In the genomic region with DNA sequence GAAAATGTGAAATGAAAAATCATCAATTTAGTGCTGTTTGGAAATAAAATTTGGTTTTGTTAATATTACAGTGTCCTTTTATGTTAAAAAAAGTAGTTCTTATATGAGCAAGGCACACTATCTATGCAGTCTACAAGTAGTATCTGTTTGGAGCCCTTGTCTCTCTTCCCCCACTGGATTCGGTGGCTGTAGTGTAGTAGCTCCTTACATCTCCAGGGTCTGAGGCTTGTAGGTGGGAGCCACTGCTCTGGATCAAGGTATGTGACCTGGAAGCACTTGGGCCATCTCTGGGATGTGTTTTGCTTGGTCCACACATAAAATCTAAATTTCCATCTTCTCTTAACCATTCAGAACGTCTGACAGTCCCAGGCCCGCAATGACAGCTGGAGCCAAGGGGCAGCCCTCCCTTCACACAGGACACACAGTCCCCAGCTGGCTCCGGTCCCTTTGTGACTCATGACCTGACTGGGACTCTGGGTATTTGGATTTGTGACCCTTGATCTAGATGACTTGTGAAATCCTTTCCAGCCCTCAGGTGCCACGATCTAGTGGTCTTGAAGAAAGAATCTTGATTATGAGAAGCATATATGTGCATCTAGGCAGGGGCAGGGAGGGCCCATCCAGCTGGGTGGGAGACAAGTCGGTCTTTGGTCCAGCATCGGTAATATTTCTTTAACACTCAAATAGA, we compare ENCODE assay signal across 1 cellular context.
TF ChIP-seq lines count a peak whose summit lies in the region.

No MANE protein-coding gene starts in this region.

TF ChIP-seq in HepG2, 621 proteins besides CTCF, POLR2A, EP300 and RAD21 (continued from another document and continues in another):
- TF ChIP-seq TRIM22 (IDR thresholded peaks at IDR 0.05) (no peak), ZNF432 (CRISPR knock-in tag; IDR thresholded peaks at IDR 0.05; ENCODE audit: borderline replicate concordance) (no peak), SPEN (CRISPR knock-in tag; IDR thresholded peaks at IDR 0.05; ENCODE audit: low read depth) (no peak), NR2F6 (IDR thresholded peaks at IDR 0.05) (peak; percentile 75), NR2F6 (CRISPR knock-in tag; IDR thresholded peaks at IDR 0.05) (peak; percentile 88), ZNF251 (CRISPR knock-in tag; IDR thresholded peaks at IDR 0.05) (no peak), DRAP1 (CRISPR knock-in tag; IDR thresholded peaks at IDR 0.05) (peak; percentile 48; the same call in 1 of the 2 replicates), ZNF629 (CRISPR knock-in tag; conservative IDR thresholded peaks at IDR 0.05) (no peak), ZBTB40 (IDR thresholded peaks at IDR 0.05) (no peak), ZBTB40 (CRISPR knock-in tag; IDR thresholded peaks at IDR 0.05) (no peak), CENPT (CRISPR knock-in tag; IDR thresholded peaks at IDR 0.05; ENCODE audit: low read depth) (no peak), ZBTB39 (CRISPR knock-in tag; IDR thresholded peaks at IDR 0.05) (no peak), FIP1L1 (IDR thresholded peaks at IDR 0.05; ENCODE audit: borderline replicate concordance, insufficient read depth, low read depth, low read length) (no peak), SIN3A (IDR thresholded peaks at IDR 0.05; ENCODE audit: borderline replicate concordance, low read depth, low read length) (peak; percentile 68; the same call in 1 of the 2 replicates), MEF2D (CRISPR knock-in tag; IDR thresholded peaks at IDR 0.05) (no peak), PBX3 (CRISPR knock-in tag; IDR thresholded peaks at IDR 0.05; ENCODE audit: borderline replicate concordance) (no peak), HOXA5 (CRISPR knock-in tag; IDR thresholded peaks at IDR 0.05) (no peak), GLI4 (CRISPR knock-in tag; IDR thresholded peaks at IDR 0.05; ENCODE audit: borderline replicate concordance) (no peak), ZNF674 (CRISPR knock-in tag; IDR thresholded peaks at IDR 0.05; ENCODE audit: low read depth) (no peak), SYNCRIP (IDR thresholded peaks at IDR 0.05; ENCODE audit: insufficient read depth, low read depth, low read length) (no peak), ZC3H13 (CRISPR knock-in tag; IDR thresholded peaks at IDR 0.05) (no peak), ZBTB44 (CRISPR knock-in tag; IDR thresholded peaks at IDR 0.05) (no peak), POLR2G (IDR thresholded peaks at IDR 0.05; ENCODE audit: low read depth, low read length) (no peak), GATAD1 (CRISPR knock-in tag; IDR thresholded peaks at IDR 0.05) (no peak), RBM39 (IDR thresholded peaks at IDR 0.05; ENCODE audit: low read depth, low read length, poor library complexity, severe bottlenecking) (no peak), ZNF333 (CRISPR knock-in tag; IDR thresholded peaks at IDR 0.05; ENCODE audit: borderline replicate concordance) (no peak), ZFP41 (CRISPR knock-in tag; IDR thresholded peaks at IDR 0.05; ENCODE audit: borderline replicate concordance) (no peak), PITX1 (CRISPR knock-in tag; IDR thresholded peaks at IDR 0.05) (no peak)
- TF ChIP-seq, protein P1, sequence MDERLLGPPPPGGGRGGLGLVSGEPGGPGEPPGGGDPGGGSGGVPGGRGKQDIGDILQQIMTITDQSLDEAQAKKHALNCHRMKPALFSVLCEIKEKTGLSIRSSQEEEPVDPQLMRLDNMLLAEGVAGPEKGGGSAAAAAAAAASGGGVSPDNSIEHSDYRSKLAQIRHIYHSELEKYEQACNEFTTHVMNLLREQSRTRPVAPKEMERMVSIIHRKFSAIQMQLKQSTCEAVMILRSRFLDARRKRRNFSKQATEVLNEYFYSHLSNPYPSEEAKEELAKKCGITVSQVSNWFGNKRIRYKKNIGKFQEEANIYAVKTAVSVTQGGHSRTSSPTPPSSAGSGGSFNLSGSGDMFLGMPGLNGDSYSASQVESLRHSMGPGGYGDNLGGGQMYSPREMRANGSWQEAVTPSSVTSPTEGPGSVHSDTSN (CRISPR knock-in tag; IDR thresholded peaks at IDR 0.05), result no peak
- TF ChIP-seq, protein P2, sequence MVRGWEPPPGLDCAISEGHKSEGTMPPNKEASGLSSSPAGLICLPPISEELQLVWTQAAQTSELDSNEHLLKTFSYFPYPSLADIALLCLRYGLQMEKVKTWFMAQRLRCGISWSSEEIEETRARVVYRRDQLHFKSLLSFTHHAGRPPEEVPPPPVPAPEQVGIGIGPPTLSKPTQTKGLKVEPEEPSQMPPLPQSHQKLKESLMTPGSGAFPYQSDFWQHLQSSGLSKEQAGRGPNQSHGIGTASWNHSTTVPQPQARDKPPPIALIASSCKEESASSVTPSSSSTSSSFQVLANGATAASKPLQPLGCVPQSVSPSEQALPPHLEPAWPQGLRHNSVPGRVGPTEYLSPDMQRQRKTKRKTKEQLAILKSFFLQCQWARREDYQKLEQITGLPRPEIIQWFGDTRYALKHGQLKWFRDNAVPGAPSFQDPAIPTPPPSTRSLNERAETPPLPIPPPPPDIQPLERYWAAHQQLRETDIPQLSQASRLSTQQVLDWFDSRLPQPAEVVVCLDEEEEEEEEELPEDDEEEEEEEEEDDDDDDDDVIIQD (CRISPR knock-in tag; IDR thresholded peaks at IDR 0.05; ENCODE audit: low read depth), result peak; percentile 80; the same call in 1 of the 2 replicates
